In the genomic region with DNA sequence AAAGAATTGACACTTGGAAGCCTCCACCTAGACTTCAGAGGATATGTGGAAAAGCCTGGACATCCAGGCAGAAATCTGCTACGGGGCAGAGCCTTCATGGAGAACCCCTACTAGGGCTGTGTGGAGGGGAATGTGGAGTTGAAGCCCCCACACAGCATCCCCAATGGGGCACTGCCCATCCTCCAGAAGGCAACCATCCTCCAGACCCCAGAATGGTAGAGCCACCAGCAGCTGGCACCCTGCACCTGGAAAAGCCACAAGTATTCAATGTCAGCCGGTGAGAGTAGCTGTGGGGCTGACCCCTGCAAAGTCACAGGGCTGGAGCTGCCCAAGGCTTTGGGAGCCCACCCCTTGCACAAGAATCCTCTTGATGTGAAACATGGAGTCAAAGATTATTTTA, we compare ENCODE assay signal across 33 cellular contexts. TPM values are rescaled to one million over a fixed set of nuclear protein-coding genes. Genes with fewer than 3 reads are reported as not detected.
"Had no signal": no experiment of that assay in that cellular context is flagged by ENCODE, and none has a peak within 500 bp of the region (broad histone marks: within the 10 kb centered on the region; RNA-seq: fewer than 3 reads in every experiment).

No MANE protein-coding gene starts in this region.

- H3K4me3 ChIP-seq: adrenal gland, ascending aorta, breast epithelium, cardiac muscle cell, colonic mucosa, dorsolateral prefrontal cortex, esophagus muscularis mucosa, gastrocnemius medialis, heart left ventricle had no signal

- H3K27me3 Mint-ChIP-seq: dendritic cell treated with granulocyte-macrophage colony-stimulating factor and Interleukin-4, amounts not matched to agents 40 ng/mL and 50 ng/mL, for 4 days had no signal

- H3K27ac Mint-ChIP-seq: activated CD4-positive, alpha-beta memory T cell treated with anti-CD3 and anti-CD28 coated beads for 36 hours; activated CD4-positive, alpha-beta T cell treated with anti-CD3 and anti-CD28 coated beads for 36 hours; activated CD4-positive, alpha-beta T cell treated with anti-CD3 and anti-CD28 coated beads, Interleukin-2, amount 10 ng/mL, durations not matched to agents 24 days and 14 days; activated CD8-positive, alpha-beta T cell treated with anti-CD3 and anti-CD28 coated beads, Interleukin-2, amount 10 ng/mL, durations not matched to agents 7 days and 5 days; activated naive CD4-positive, alpha-beta T cell treated with anti-CD3 and anti-CD28 coated beads for 36 hours; activated naive CD4-positive, alpha-beta T cell treated with anti-CD3 and anti-CD28 coated beads, Interleukin-2, amount 50 U/mL, for 24 hours; activated naive CD8-positive, alpha-beta T cell treated with anti-CD3 and anti-CD28 coated beads for 36 hours; activated naive CD8-positive, alpha-beta T cell treated with anti-CD3 and anti-CD28 coated beads, Interleukin-2, amount 50 U/mL, for 24 hours; activated T-helper 17 cell treated with anti-CD3 and anti-CD28 coated beads, Interleukin-2, amount 50 U/mL, for 72 hours; brain; dendritic cell treated with granulocyte-macrophage colony-stimulating factor and Interleukin-4, amounts not matched to agents 40 ng/mL and 50 ng/mL, for 4 days had no signal

- H3K36me3 ChIP-seq: adrenal gland, ascending aorta, breast epithelium, cardiac muscle cell, colonic mucosa, esophagus muscularis mucosa, gastrocnemius medialis, heart left ventricle had no signal

- DNase-seq: activated CD4-positive, alpha-beta memory T cell treated with anti-CD3 and anti-CD28 coated beads for 36 hours; activated CD4-positive, alpha-beta T cell treated with anti-CD3 and anti-CD28 coated beads for 36 hours; activated CD4-positive, alpha-beta T cell treated with anti-CD3 and anti-CD28 coated beads, Interleukin-2, amount 10 ng/mL, durations not matched to agents 24 days and 14 days; activated CD4-positive, CD25-positive, alpha-beta regulatory T cell; activated CD4-positive, CD25-positive, alpha-beta regulatory T cell treated with anti-CD3 and anti-CD28 coated beads, Interleukin-2, amount 50 U/mL, for 72 hours; activated CD8-positive, alpha-beta T cell treated with anti-CD3 and anti-CD28 coated beads, Interleukin-2, amount 10 ng/mL, durations not matched to agents 7 days and 5 days; activated effector memory CD4-positive, alpha-beta T cell treated with Interleukin-2 at 50 U/mL for 16 hours; activated naive CD4-positive, alpha-beta T cell treated with anti-CD3 and anti-CD28 coated beads for 36 hours; activated naive CD8-positive, alpha-beta T cell treated with anti-CD3 and anti-CD28 coated beads for 36 hours; activated naive CD8-positive, alpha-beta T cell treated with anti-CD3 and anti-CD28 coated beads, Interleukin-2, amount 50 U/mL, for 24 hours; activated T-cell treated with anti-CD3 and anti-CD28 coated beads, Interleukin-2, amount 50 U/mL, for 4 hours; adrenal gland; amygdala; central memory CD4-positive, alpha-beta T cell; cerebellar nuclear complex; colonic mucosa; dorsolateral prefrontal cortex; effector memory CD4-positive, alpha-beta T cell; erythroblast; foreskin keratinocyte; gastrocnemius medialis; glutamatergic neuron; heart left ventricle; T-helper 2 cell had no signal

- H3K4me3 Mint-ChIP-seq: activated CD4-positive, alpha-beta memory T cell treated with anti-CD3 and anti-CD28 coated beads for 36 hours; activated CD4-positive, alpha-beta T cell treated with anti-CD3 and anti-CD28 coated beads for 36 hours; activated CD4-positive, alpha-beta T cell treated with anti-CD3 and anti-CD28 coated beads, Interleukin-2, amount 10 ng/mL, durations not matched to agents 24 days and 14 days; activated CD8-positive, alpha-beta T cell treated with anti-CD3 and anti-CD28 coated beads, Interleukin-2, amount 10 ng/mL, durations not matched to agents 7 days and 5 days; activated naive CD4-positive, alpha-beta T cell treated with anti-CD3 and anti-CD28 coated beads for 36 hours; activated naive CD4-positive, alpha-beta T cell treated with anti-CD3 and anti-CD28 coated beads, Interleukin-2, amount 50 U/mL, for 24 hours; activated naive CD8-positive, alpha-beta T cell treated with anti-CD3 and anti-CD28 coated beads for 36 hours; activated naive CD8-positive, alpha-beta T cell treated with anti-CD3 and anti-CD28 coated beads, Interleukin-2, amount 50 U/mL, for 24 hours; activated T-cell treated with anti-CD3 and anti-CD28 coated beads, Interleukin-2, amount 50 U/mL, for 4 hours; activated T-helper 17 cell treated with anti-CD3 and anti-CD28 coated beads, Interleukin-2, amount 50 U/mL, for 72 hours; brain; dendritic cell treated with granulocyte-macrophage colony-stimulating factor and Interleukin-4, amounts not matched to agents 40 ng/mL and 50 ng/mL, for 4 days had no signal

- H3K4me1 ChIP-seq: adrenal gland, ascending aorta, breast epithelium, colonic mucosa, esophagus muscularis mucosa, foreskin keratinocyte, gastrocnemius medialis, heart left ventricle had no signal

- H3K9me3 Mint-ChIP-seq: activated CD4-positive, alpha-beta T cell treated with anti-CD3 and anti-CD28 coated beads, Interleukin-2, amount 10 ng/mL, durations not matched to agents 24 days and 14 days had no signal

- H3K4me1 Mint-ChIP-seq: activated CD4-positive, alpha-beta T cell treated with anti-CD3 and anti-CD28 coated beads for 36 hours; activated CD4-positive, alpha-beta T cell treated with anti-CD3 and anti-CD28 coated beads, Interleukin-2, amount 10 ng/mL, durations not matched to agents 24 days and 14 days; activated naive CD4-positive, alpha-beta T cell treated with anti-CD3 and anti-CD28 coated beads, Interleukin-2, amount 50 U/mL, for 24 hours; activated naive CD8-positive, alpha-beta T cell treated with anti-CD3 and anti-CD28 coated beads for 36 hours; activated T-helper 17 cell treated with anti-CD3 and anti-CD28 coated beads, Interleukin-2, amount 50 U/mL, for 72 hours had no signal

- H3K36me3 Mint-ChIP-seq: brain had no signal

- H3K27me3 ChIP-seq: adrenal gland, ascending aorta, colonic mucosa, foreskin keratinocyte, gastrocnemius medialis had no signal

- H3K27ac ChIP-seq: adrenal gland, ascending aorta, breast epithelium, cardiac muscle cell, colonic mucosa, dorsolateral prefrontal cortex, esophagus muscularis mucosa, foreskin keratinocyte, gastrocnemius medialis, heart left ventricle had no signal

- ATAC-seq: activated CD4-positive, alpha-beta T cell treated with anti-CD3 and anti-CD28 coated beads for 36 hours; activated CD8-positive, alpha-beta T cell treated with anti-CD3 and anti-CD28 coated beads, Interleukin-2, amount 10 ng/mL, durations not matched to agents 7 days and 5 days; activated naive CD8-positive, alpha-beta T cell treated with anti-CD3 and anti-CD28 coated beads, Interleukin-2, amount 50 U/mL, for 24 hours; activated T-cell treated with anti-CD3 and anti-CD28 coated beads, Interleukin-2, amount 50 U/mL, for 4 hours; activated T-helper 17 cell treated with anti-CD3 and anti-CD28 coated beads, Interleukin-2, amount 50 U/mL, for 72 hours; foreskin keratinocyte; gastrocnemius medialis; heart left ventricle had no signal

- H3K9me3 ChIP-seq: adrenal gland, colonic mucosa, gastrocnemius medialis had no signal

RNA-seq across cellular contexts. Expression of a gene that starts 53.6 kb away (rescaled TPM):
- total RNA-seq: activated CD4-positive, alpha-beta T cell treated with anti-CD3 and anti-CD28 coated beads, Interleukin-2, amount 10 ng/mL, durations not matched to agents 24 days and 14 days; foreskin keratinocyte; T-helper 1 cell treated with Interleukin-12 subunit alpha and Interleukin-12 subunit beta and Interleukin-4 antibody, amounts not matched to agents 30 ng/mL and 1 ng/mL, for 36 hours had no signal
- polyA plus RNA-seq: foreskin keratinocyte had no signal
